ENCODE assay signal across 13 cellular contexts in genomic region chr19:33290956-33291622, GRCh38. TPM values are rescaled to one million over a fixed set of nuclear protein-coding genes. Genes with fewer than 3 reads are reported as not detected.
DNase-seq lines count a peak whose midpoint lies in the region; ATAC-seq, FAIRE-seq and TF ChIP-seq lines count a peak whose summit lies in the region.
"Had no signal": no experiment of that assay in that cellular context is flagged by ENCODE, and none has a peak within 500 bp of the region (broad histone marks: within the 10 kb centered on the region; RNA-seq: fewer than 3 reads in every experiment).

No MANE protein-coding gene starts in this region.

- POLR2A ChIA-PET in HepG2 (lab: Yijun Ruan, JAX): interaction anchor here (2.7 to 15.1 kb wide), 3 partner anchors 9 to 13 kb away, joined by 17 to 380 read pairs (median 33); partner anchors contain the start of gene CEBPA

- no peaks in the 10 kb centered on the region for H4K20me1 ChIP-seq in mammary epithelial cell (ENCODE audit: insufficient read depth, low read length)
- H4K20me1 ChIP-seq in HepG2 (ENCODE audit: insufficient read depth, low read length): no peaks in the 10 kb centered on the region

- no peaks in the 10 kb centered on the region for H3K36me3 ChIP-seq in mammary epithelial cell (ENCODE audit: insufficient read depth, low read length)
- no peaks in the 10 kb centered on the region for H3K36me3 ChIP-seq in HepG2 (replicated peaks in 1 of 2; ENCODE audit: control insufficient read depth in 1 of 2, insufficient read depth in 2 of 2, low read length in 2 of 2)
- H3K36me3 ChIP-seq in suprapubic skin: no peaks in the 10 kb centered on the region

- no peaks in the 10 kb centered on the region for H3K79me2 ChIP-seq in mammary epithelial cell (ENCODE audit: insufficient read depth, low read length)
- no peaks in the 10 kb centered on the region for H3K79me2 ChIP-seq in HepG2 (ENCODE audit: insufficient read depth, low read length)

- TF ChIP-seq POLR2A in HepG2 (IDR thresholded peaks at IDR 0.05; ENCODE audit: insufficient read depth in 1 of 2, low read depth in 2 of 2, low read length in 2 of 2): no peak
- no peak for TF ChIP-seq POLR2A in suprapubic skin (IDR thresholded peaks at IDR 0.05)

- H3K27me3 ChIP-seq in mammary epithelial cell (ENCODE audit: insufficient read depth, low read length) (no peaks in the 10 kb centered on the region), HepG2 (ENCODE audit: control insufficient read depth in 1 of 2, insufficient read depth in 2 of 2, low read length in 2 of 2) (no peaks in the 10 kb centered on the region), suprapubic skin (no peaks in the 10 kb centered on the region)

- DNase-seq in HPDE6-E6E7 (ENCODE audit: extremely low spot score) (peak; percentile 78), mammary epithelial cell (peak; percentile 62), HepG2 (ENCODE audit: low spot score) (no peak), suprapubic skin (ENCODE audit: low spot score in 2 of 2) (no peak), AG08395 (ENCODE audit: low spot score) (no peak), NCI-H2227 (lab: John Stamatoyannopoulos, UW; ENCODE audit: unreplicated experiment) (no peak)
- DNase-seq in activated naive CD4-positive, alpha-beta T cell (lab: John Stamatoyannopoulos, UW): no peak
- no peak for DNase-seq in stimulated activated CD4-positive, alpha-beta T cell treated with anti-CD3 and anti-CD28 coated beads, Interleukin-12 subunit alpha, Interleukin-12 subunit beta, amount 100 ng/mL, for 4 hours
- DNase-seq: activated naive CD8-positive, alpha-beta T cell treated with anti-CD3 and anti-CD28 coated beads, Interleukin-2, amount 10 ng/mL, durations not matched to agents 7 days and 5 days; naive B cell; NCI-H1105; NCI-H226; T-cell had no signal

- CTCF ChIA-PET in mammary epithelial cell (lab: Charles Lee; ENCODE audit: low non-redundant PET): no interaction called here
- CTCF ChIA-PET in HepG2 (lab: Yijun Ruan, JAX; ENCODE audit: low intra/inter-chr PET ratio, low total read pairs): no interaction called here

- H3K9ac ChIP-seq in mammary epithelial cell (ENCODE audit: insufficient read depth, low read length): no peak overlapping the region
- peak overlapping the region; percentile 42; the same call in 1 of the 2 replicates for H3K9ac ChIP-seq in HepG2 (ENCODE audit: insufficient read depth, low read depth, low read length)

- H2AFZ ChIP-seq in mammary epithelial cell (ENCODE audit: low read depth, low read length): no peak overlapping the region
- H2AFZ ChIP-seq in HepG2 (ENCODE audit: low read length): no peak overlapping the region

- 84% methylated on average over 11 of the region's 14 CpGs for WGBS in mammary epithelial cell (ENCODE audit: low coverage, missing lambda C conversion rate)
- 6% methylated on average over 9 of the region's 14 CpGs for WGBS in HepG2 (ENCODE audit: low lambda C conversion rate)
- 79% methylated on average over 11 of the region's 14 CpGs for WGBS in suprapubic skin

- H3K4me1 ChIP-seq in mammary epithelial cell (ENCODE audit: insufficient read depth, low read length) (peaks cover 34% of the 10 kb centered on the region), HepG2 (ENCODE audit: insufficient read depth, low read length) (peaks cover 93% of the 10 kb centered on the region), suprapubic skin (peaks cover 63% of the 10 kb centered on the region)

- BruUV-seq in mammary epithelial cell (replicated peaks; lab: Mats Ljungman, UMichigan): no TSS peak
- BruUV-seq in HepG2 (replicated peaks; lab: Mats Ljungman, UMichigan): no TSS peak

- peak in 1 of 2 experiments; percentile 4; a peak in 1 of 4 replicates for TF ChIP-seq EP300 in HepG2 (IDR thresholded peaks at IDR 0.05; ENCODE audit: low read depth in 2 of 2, low read length in 2 of 2)
- no peak; the same call in 1 of the 2 replicates for TF ChIP-seq EP300 in HepG2 (CRISPR knock-in tag; IDR thresholded peaks at IDR 0.05; ENCODE audit: borderline replicate concordance)
- TF ChIP-seq EP300 in suprapubic skin (IDR thresholded peaks at IDR 0.05): no peak

- no peak overlapping the region for H3K4me3 ChIP-seq in mammary epithelial cell (replicated peaks in 1 of 3; ENCODE audit: insufficient read depth in 1 of 3, low read depth in 2 of 3, low read length in 3 of 3)
- peak overlapping the region in 1 of 3 experiments; percentile 69; a peak in 1 of 6 replicates for H3K4me3 ChIP-seq in HepG2 (replicated peaks in 1 of 3; ENCODE audit: insufficient read depth in 1 of 3, low read depth in 2 of 3, low read length in 3 of 3)
- no peak overlapping the region for H3K4me3 ChIP-seq in suprapubic skin

- intact Hi-C loops in mammary epithelial cell (cut with micrococcal nuclease): no loop called here
- intact Hi-C loops in HepG2 (cut with micrococcal nuclease; ENCODE audit: unreplicated experiment): no loop called here

- H3K4me2 ChIP-seq in mammary epithelial cell (ENCODE audit: insufficient read depth, low read depth, low read length) (no peak overlapping the region), HepG2 (ENCODE audit: low read depth, low read length) (peak overlapping the region; percentile 99)

- TF ChIP-seq CTCF in mammary epithelial cell (conservative IDR thresholded peaks at IDR 0.05 in 1 of 2, IDR thresholded peaks at IDR 0.05 in 1 of 2; ENCODE audit: extremely low read depth in 1 of 2, insufficient read depth in 1 of 2, low read depth in 1 of 2, low read length in 2 of 2) (no peak), HepG2 (CRISPR knock-in tag; IDR thresholded peaks at IDR 0.05) (no peak; the same call in 1 of the 2 replicates), suprapubic skin (IDR thresholded peaks at IDR 0.05) (no peak)

- in situ Hi-C loops in mammary epithelial cell (cut with MboI; ENCODE audit: low sequenced_read_pairs in 2 of 2): loop anchor here in 1 of 2 donors (10.0 kb wide), 1 partner anchor 84 kb away; the partner anchor contains the start of gene CEBPG
- in situ Hi-C loops in HepG2 (cut with HindIII; ENCODE audit: extremely low pct_ligation_motif_present, low pct_unique_long_range_greater_than_20kb): no loop called here

- no peak for TF ChIP-seq RAD21 in HepG2 (CRISPR knock-in tag; IDR thresholded peaks at IDR 0.05)

- FAIRE-seq in HepG2 (lab: Jason Lieb, UNC): no peak

- H3K9me3 ChIP-seq in mammary epithelial cell (replicated peaks; ENCODE audit: insufficient read depth, low read length): no peaks in the 10 kb centered on the region
- peaks cover 6% of the 10 kb centered on the region; the same call in 1 of the 2 replicates for H3K9me3 ChIP-seq in HepG2 (ENCODE audit: low read length)
- H3K9me3 ChIP-seq in suprapubic skin: peaks cover 7% of the 10 kb centered on the region

- H3K27ac ChIP-seq in mammary epithelial cell (ENCODE audit: insufficient read depth, low read depth, low read length): no peak overlapping the region
- H3K27ac ChIP-seq in HepG2 (ENCODE audit: extremely low read length, insufficient read depth, low read length): no peak overlapping the region
- H3K27ac ChIP-seq in suprapubic skin: peak overlapping the region; percentile 83

- ATAC-seq in HepG2: no peak; the same call in 2 of the 3 replicates
- ATAC-seq: T-cell had no signal

- dilution Hi-C loops in mammary epithelial cell (cut with HindIII; ENCODE audit: low sequenced_read_pairs): loop anchor here (5.0 kb wide), 3 partner anchors 56 to 129 kb away; no protein-coding TSS in a partner anchor

TF ChIP-seq in HepG2, 621 proteins besides CTCF, POLR2A, EP300 and RAD21 (continues in another document):
- no peak for TF ChIP-seq ZNF615 (CRISPR knock-in tag; IDR thresholded peaks at IDR 0.05; ENCODE audit: borderline replicate concordance)
- TF ChIP-seq ELK4 (CRISPR knock-in tag; IDR thresholded peaks at IDR 0.05; ENCODE audit: borderline replicate concordance): no peak
- no peak for TF ChIP-seq KAT2B (IDR thresholded peaks at IDR 0.05; ENCODE audit: borderline replicate concordance, low read depth, low read length)
- TF ChIP-seq HHEX (CRISPR knock-in tag; IDR thresholded peaks at IDR 0.05): no peak

RNA-seq across cellular contexts. Expression of gene CEBPA, which starts 11.2 kb away (rescaled TPM):
- total RNA-seq in mammary epithelial cell (1 to 10 TPM; 2.8 to 3.3 TPM), HepG2 (2016; rRNA removed; fragmentation: Illumina TruSeq; extraction: Trizol) (99.9 and 103 TPM in 2 replicates), suprapubic skin (100 to 1,000 TPM in 3 of 4 donors, 10 to 100 TPM in 1; 86.3 to 360 (median 196) TPM)
- polyA plus RNA-seq in mammary epithelial cell (1.1 TPM), HepG2 (2011; rRNA removed) (24.8 and 35.0 TPM in 2 replicates)
- 0.47 TPM for polyA minus RNA-seq in mammary epithelial cell
- 28.5 and 32.0 TPM in 2 replicates for total RNA-seq in HepG2 (2016; cell fraction: cytosol; rRNA removed; fragmentation: Illumina TruSeq; extraction: Trizol; ENCODE audit: low read depth)
- total RNA-seq in HepG2 (2016; cell fraction: insoluble cytoplasmic fraction; rRNA removed; fragmentation: Illumina TruSeq; extraction: Trizol): 99.3 and 101 TPM in 2 replicates
- total RNA-seq in HepG2 (2016; cell fraction: membrane; rRNA removed; fragmentation: Illumina TruSeq; extraction: Trizol): 88.0 and 107 TPM in 2 replicates
- 47.4 and 51.4 TPM in 2 replicates for total RNA-seq in HepG2 (2016; cell fraction: nucleus; rRNA removed; fragmentation: Illumina TruSeq; extraction: Trizol)
- polyA plus RNA-seq in HepG2 (2011; cell fraction: cytosol; rRNA removed): 40.5 and 42.6 TPM in 2 replicates
- polyA plus RNA-seq in HepG2 (2011; cell fraction: nucleus; rRNA removed): 17.3 and 19.3 TPM in 2 replicates
- 22.3 and 27.0 TPM in 2 replicates for polyA plus RNA-seq in HepG2 (2012)
- 23.5 and 27.9 TPM in 2 replicates for polyA plus RNA-seq in HepG2 (2016; cell fraction: cytosol; fragmentation: Illumina TruSeq; extraction: Trizol; ENCODE audit: low read depth)
- 121 and 123 TPM in 2 replicates for polyA plus RNA-seq in HepG2 (2016; cell fraction: insoluble cytoplasmic fraction; fragmentation: Illumina TruSeq; extraction: Trizol; ENCODE audit: low read depth)
- polyA plus RNA-seq in HepG2 (2016; cell fraction: membrane; fragmentation: Illumina TruSeq; extraction: Trizol; ENCODE audit: low read depth): 68.7 and 77.8 TPM in 2 replicates
- polyA plus RNA-seq in HepG2 (2016; cell fraction: nucleus; fragmentation: Illumina TruSeq; extraction: Trizol; ENCODE audit: insufficient read depth, low read depth): 76.4 and 86.3 TPM in 2 replicates
- 4.5 and 45.0 TPM in 2 replicates for polyA minus RNA-seq in HepG2 (2011; rRNA and poly(A)+ RNA removed; ENCODE audit: low replicate concordance)
- 25.4 and 32.4 TPM in 2 replicates for polyA minus RNA-seq in HepG2 (2011; cell fraction: cytosol; rRNA and poly(A)+ RNA removed)
- polyA minus RNA-seq in HepG2 (2011; cell fraction: nucleus; rRNA and poly(A)+ RNA removed): 15.6 and 18.2 TPM in 2 replicates

Comparison
In these comparisons a context has a peak if more than half of its experiments do, and no peak if none do; other contexts are left out.
1. DNase-seq: peak in HPDE6-E6E7 (single experiment) and mammary epithelial cell (single experiment); none in HepG2 (single experiment), suprapubic skin (0 of 2), AG08395 (single experiment), activated naive CD4-positive, alpha-beta T cell (0 of 4), stimulated activated CD4-positive, alpha-beta T cell treated with anti-CD3 and anti-CD28 coated beads, Interleukin-12 subunit alpha, Interleukin-12 subunit beta, amount 100 ng/mL, for 4 hours (single experiment) and NCI-H2227 (single experiment).
2. RNA of gene CEBPA, which starts 11.2 kb away (total RNA-seq): 86.3 to 360 TPM in suprapubic skin and 28.5 to 107 TPM in HepG2; 2.8 to 3.3 TPM in mammary epithelial cell; every median in the first group is over 4 times any median in the second.